ENCODE assay signal across 1 cellular context in genomic region chr10:51699475-51700227, GRCh38.
TF ChIP-seq lines count a peak whose summit lies in the region.

CSTF2T (minus strand) TSS chr10:51699595; CDS start chr10:51699549, 46 bp downstream.

TF ChIP-seq in WTC11, 78 proteins besides CTCF, POLR2A, EP300 and RAD21 (continued from another document):
- peak; percentile 14; the same call in 1 of the 2 replicates for TF ChIP-seq IRF1 (CRISPR knock-in tag; IDR thresholded peaks at IDR 0.05)
- 0 out of 2 replicates have a peak, but pooled peaks have one; percentile 27 for TF ChIP-seq GABPB1 (CRISPR knock-in tag; IDR thresholded peaks at IDR 0.05)
- TF ChIP-seq ZMAT4 (CRISPR knock-in tag; IDR thresholded peaks at IDR 0.05): no peak
- peak; percentile 86 for TF ChIP-seq SP1 (CRISPR knock-in tag; conservative IDR thresholded peaks at IDR 0.05)
